Comparison of ENCODE assay signal across 9 cellular contexts in the genomic region with DNA sequence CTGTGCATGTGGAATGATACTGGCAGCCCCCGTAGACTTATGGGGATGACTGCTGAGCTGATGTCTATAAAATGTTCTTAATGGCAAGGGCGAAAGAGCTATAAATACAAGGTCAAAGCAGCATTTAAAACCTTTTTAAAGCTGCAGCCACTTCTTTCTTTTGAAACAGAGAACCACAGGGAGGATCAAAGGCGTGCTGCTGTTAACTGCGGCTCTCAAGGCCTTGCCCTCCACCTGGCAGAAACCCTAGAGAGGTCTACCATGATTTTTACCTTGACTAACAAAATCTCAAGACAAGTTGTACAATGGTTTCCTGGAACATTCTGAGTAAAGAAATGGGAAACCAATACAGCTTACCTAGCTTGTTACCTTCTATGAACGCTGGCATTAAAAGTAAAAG.
DNase-seq lines count a peak whose midpoint lies in the region; ATAC-seq, FAIRE-seq and TF ChIP-seq lines count a peak whose summit lies in the region.
"Had no signal": no experiment of that assay in that cellular context is flagged by ENCODE, and none has a peak within 500 bp of the region (broad histone marks: within the 10 kb centered on the region; RNA-seq: fewer than 3 reads in every experiment).

No MANE protein-coding gene starts in this region.

- H3K9me3 ChIP-seq in IMR-90 (ENCODE audit: control insufficient read depth, insufficient read depth, low read length) (no peaks in the 10 kb centered on the region), astrocyte (ENCODE audit: insufficient read depth, low read depth, low read length) (no peaks in the 10 kb centered on the region), mesenchymal stem cell (ENCODE audit: control insufficient read depth, low read length) (no peaks in the 10 kb centered on the region), suprapubic skin (no peaks in the 10 kb centered on the region)

- intact Hi-C loops in IMR-90 (cut with micrococcal nuclease) = no loop called here

- H2BK20ac ChIP-seq in IMR-90 (ENCODE audit: low read depth, low read length) = peak overlapping the region; percentile 73

- 100% methylated on average over 1 of the region's 5 CpGs; no CpG with 5 or more reads in 1 of the 2 experiments for WGBS in IMR-90 (ENCODE audit: extremely low coverage in 2 of 2, insufficient read length in 1 of 2), 2 experiments
- WGBS in mesenchymal stem cell = 93% methylated on average over 5 of the region's 5 CpGs
- WGBS in suprapubic skin = 57% methylated on average over 5 of the region's 5 CpGs

- peaks cover 37% of the 10 kb centered on the region for H3K9me1 ChIP-seq in IMR-90 (ENCODE audit: insufficient read depth, low read length)

- H3K4ac ChIP-seq in IMR-90 (ENCODE audit: low read depth, low read length) (peak overlapping the region; percentile 92), mesenchymal stem cell (ENCODE audit: low read depth in 1 of 2, low read length in 2 of 2) (no peak overlapping the region)

- H3K56ac ChIP-seq in IMR-90 (ENCODE audit: extremely low read depth, insufficient read depth, low read length) = peak overlapping the region; percentile 59

- peak overlapping the region; percentile 94 for H3K18ac ChIP-seq in IMR-90 (ENCODE audit: low read depth, low read length)
- peak overlapping the region in 1 of 2 experiments; percentile 11 for H3K18ac ChIP-seq in mesenchymal stem cell (ENCODE audit: low read depth in 1 of 2, low read length in 2 of 2)

- no peak overlapping the region for H3K4me3 Mint-ChIP-seq in astrocyte (ENCODE audit: unreplicated experiment)

- H4K20me1 ChIP-seq in IMR-90 (ENCODE audit: insufficient read depth, low read length) (peaks cover 45% of the 10 kb centered on the region), astrocyte (ENCODE audit: insufficient read depth, low read length) (peaks cover 8% of the 10 kb centered on the region)

- no peaks in the 10 kb centered on the region for H3K27me3 ChIP-seq in IMR-90 (ENCODE audit: control insufficient read depth, insufficient read depth, low read length)
- no peaks in the 10 kb centered on the region for H3K27me3 ChIP-seq in astrocyte (ENCODE audit: insufficient read depth, low read length)
- no peaks in the 10 kb centered on the region for H3K27me3 ChIP-seq in mesenchymal stem cell (ENCODE audit: control insufficient read depth in 1 of 2, insufficient read depth in 1 of 2, low read length in 2 of 2)
- no peaks in the 10 kb centered on the region for H3K27me3 ChIP-seq in suprapubic skin

- peak overlapping the region; percentile 35 for H3K27ac Mint-ChIP-seq in astrocyte (ENCODE audit: unreplicated experiment)

- H3K9ac ChIP-seq in IMR-90 (ENCODE audit: low read depth, low read length) = peak overlapping the region; percentile 43
- H3K9ac ChIP-seq in astrocyte (ENCODE audit: low read length) = peak overlapping the region; percentile 69
- H3K9ac ChIP-seq in mesenchymal stem cell (ENCODE audit: low read length) = peak overlapping the region; percentile 83

- peaks cover 74% of the 10 kb centered on the region for H3K79me2 ChIP-seq in astrocyte (ENCODE audit: insufficient read depth, low read length)

- in situ Hi-C loops in IMR-90 (cut with MboI; ENCODE audit: low sequenced_read_pairs) = no loop called here

- peaks cover 45% of the 10 kb centered on the region for H3K4me1 Mint-ChIP-seq in astrocyte (ENCODE audit: low read depth, unreplicated experiment)

- H2AK5ac ChIP-seq in IMR-90 (ENCODE audit: low read depth, low read length) (peak overlapping the region; percentile 86), mesenchymal stem cell (ENCODE audit: low read length, severe bottlenecking) (no peak overlapping the region)

- no peak overlapping the region for H2BK12ac ChIP-seq in mesenchymal stem cell (ENCODE audit: low read length in 2 of 2)

- FAIRE-seq in astrocyte (lab: Jason Lieb, UNC) = no peak

- H4K91ac ChIP-seq in IMR-90 (ENCODE audit: insufficient read depth, low read depth, low read length) (peak overlapping the region; percentile 69), mesenchymal stem cell (ENCODE audit: low read length) (no peak overlapping the region)

- H4K8ac ChIP-seq in IMR-90 (ENCODE audit: low read depth in 2 of 2, low read length in 2 of 2) (peak overlapping the region; percentile 37 to 97; a peak in 3 of 4 replicates), mesenchymal stem cell (ENCODE audit: low read length) (no peak overlapping the region)

- H2BK15ac ChIP-seq in IMR-90 (ENCODE audit: low read depth, low read length) (peak overlapping the region; percentile 61; the same call in 2 of the 3 replicates), mesenchymal stem cell (ENCODE audit: low read depth, poor library complexity, severe bottlenecking) (no peak overlapping the region)

- no peak overlapping the region for H2AK9ac ChIP-seq in IMR-90 (replicated peaks; ENCODE audit: low read depth, low read length, poor library complexity)

- H3K79me1 ChIP-seq in IMR-90 (ENCODE audit: low read depth in 1 of 2, low read length in 2 of 2) (peaks cover 46 to 84% of the 10 kb centered on the region in 2 experiments), mesenchymal stem cell (replicated peaks; ENCODE audit: low read length, poor library complexity, severe bottlenecking) (peaks cover 17% of the 10 kb centered on the region)

- ATAC-seq in IMR-90 (ENCODE audit: low read depth) (no peak), GM18520 (IDR thresholded peaks at IDR 0.05; ENCODE audit: unreplicated experiment) (no peak)

- H3K4me3 ChIP-seq in IMR-90 (ENCODE audit: insufficient read depth, low read depth, low read length) (no peak overlapping the region), astrocyte (ENCODE audit: insufficient read depth, low read depth, low read length) (no peak overlapping the region), mesenchymal stem cell (ENCODE audit: insufficient read depth in 1 of 2, low read depth in 1 of 2, low read length in 2 of 2) (peak overlapping the region in 1 of 2 experiments; percentile 46), suprapubic skin (no peak overlapping the region)

- peaks cover 20% of the 10 kb centered on the region for H3K36me3 Mint-ChIP-seq in astrocyte (ENCODE audit: low read depth, unreplicated experiment)

- CTCF ChIA-PET in IMR-90 (lab: Yijun Ruan, JAX) = interaction anchor here (2.3 kb wide), 1 partner anchor 14 kb away, joined by 7 read pairs; no protein-coding TSS in a partner anchor

- DNase-seq in IMR-90 = no peak
- DNase-seq in astrocyte (ENCODE audit: low read depth) = no peak
- DNase-seq in mesenchymal stem cell = no peak
- DNase-seq in suprapubic skin (ENCODE audit: low spot score in 2 of 2) = no peak
- DNase-seq in NCI-H2081 (lab: John Stamatoyannopoulos, UW) = no peak
- no peak for DNase-seq in islet precursor cell
- DNase-seq: NCI-H526 treated with DMSO at 0.1 percent for 48 hours, T1000 had no signal

- no peaks in the 10 kb centered on the region for H3K27me3 Mint-ChIP-seq in astrocyte (ENCODE audit: low read depth, unreplicated experiment)

- TF ChIP-seq POLR2A in IMR-90 (IDR thresholded peaks at IDR 0.05; ENCODE audit: low read depth, low read length) (no peak), suprapubic skin (IDR thresholded peaks at IDR 0.05) (no peak)

- peak overlapping the region; percentile 59 for H3K14ac ChIP-seq in IMR-90 (replicated peaks; ENCODE audit: low read depth, low read length)
- no peak overlapping the region for H3K14ac ChIP-seq in mesenchymal stem cell (ENCODE audit: low read length in 2 of 2)

- no TSS peak for BruUV-seq in IMR-90 (replicated peaks; lab: Mats Ljungman, UMichigan)

- TF ChIP-seq CTCF in IMR-90 (conservative IDR thresholded peaks at IDR 0.05; ENCODE audit: low read depth, low read length) = no peak
- no peak for TF ChIP-seq CTCF in astrocyte (IDR thresholded peaks at IDR 0.05; ENCODE audit: insufficient read depth, low read depth, low read length)
- no peak for TF ChIP-seq CTCF in suprapubic skin (IDR thresholded peaks at IDR 0.05)

- H3K23ac ChIP-seq in IMR-90 (ENCODE audit: low read depth, low read length) = peak overlapping the region; percentile 91
- no peak overlapping the region for H3K23ac ChIP-seq in mesenchymal stem cell (ENCODE audit: low read length in 2 of 2)

- H3K4me2 ChIP-seq in IMR-90 (ENCODE audit: low read depth, low read length) (peak overlapping the region; percentile 86), astrocyte (ENCODE audit: low read length) (peak overlapping the region; percentile 53), mesenchymal stem cell (ENCODE audit: low read length, poor library complexity, severe bottlenecking) (no peak overlapping the region)

- peak overlapping the region; percentile 86 for H2BK120ac ChIP-seq in IMR-90 (ENCODE audit: low read depth, low read length)
- no peak overlapping the region for H2BK120ac ChIP-seq in mesenchymal stem cell (ENCODE audit: low read depth, low read length)

- H3K4me1 ChIP-seq in IMR-90 (ENCODE audit: control insufficient read depth, insufficient read depth, low read length) (peaks cover 49% of the 10 kb centered on the region), astrocyte (ENCODE audit: insufficient read depth, low read length) (peaks cover 44% of the 10 kb centered on the region), mesenchymal stem cell (ENCODE audit: control insufficient read depth, insufficient read depth, low read depth, low read length) (peaks cover 23% of the 10 kb centered on the region), suprapubic skin (peaks cover 61% of the 10 kb centered on the region)

- H2AFZ ChIP-seq in IMR-90 (replicated peaks; ENCODE audit: low read length, poor library complexity) (no peak overlapping the region), astrocyte (ENCODE audit: low read depth, low read length) (no peak overlapping the region), mesenchymal stem cell (ENCODE audit: low read depth, low read length) (no peak overlapping the region)

- peak overlapping the region; percentile 91 for H2BK5ac ChIP-seq in IMR-90 (ENCODE audit: low read depth, low read length, poor library complexity, severe bottlenecking)
- H2BK5ac ChIP-seq in mesenchymal stem cell (ENCODE audit: low read depth, low read length, poor library complexity, severe bottlenecking) = no peak overlapping the region

- no peak for TF ChIP-seq RAD21 in IMR-90 (IDR thresholded peaks at IDR 0.05; ENCODE audit: low read length)

- peak overlapping the region; percentile 92 for H4K5ac ChIP-seq in IMR-90 (ENCODE audit: low read depth, low read length)

- H3K36me3 ChIP-seq in IMR-90 (ENCODE audit: control insufficient read depth, insufficient read depth, low read length) (peaks cover 32% of the 10 kb centered on the region), astrocyte (ENCODE audit: insufficient read depth, low read length) (no peaks in the 10 kb centered on the region), mesenchymal stem cell (ENCODE audit: control insufficient read depth in 1 of 2, insufficient read depth in 2 of 2, low read depth in 1 of 2, low read length in 2 of 2) (peaks cover 6 to 44% of the 10 kb centered on the region in 2 experiments), suprapubic skin (peaks cover 4% of the 10 kb centered on the region)

- H3K27ac ChIP-seq in IMR-90 (ENCODE audit: insufficient read depth, low read length) (peak overlapping the region; percentile 96), astrocyte (ENCODE audit: low read depth, low read length) (peak overlapping the region; percentile 71), mesenchymal stem cell (ENCODE audit: low read length, poor library complexity, severe bottlenecking) (peak overlapping the region; percentile 75), suprapubic skin (peak overlapping the region; percentile 78)

- POLR2A ChIA-PET in IMR-90 (lab: Charles Lee; ENCODE audit: unreplicated experiment) = no interaction called here

- peaks cover 1% of the 10 kb centered on the region for H3K9me3 Mint-ChIP-seq in astrocyte (ENCODE audit: unreplicated experiment)

- dilution Hi-C loops in IMR-90 (cut with HindIII; ENCODE audit: low sequenced_read_pairs, unreplicated experiment) = no loop called here

- no peak for TF ChIP-seq EP300 in suprapubic skin (IDR thresholded peaks at IDR 0.05)
